29 cellular contexts compared by ENCODE assay signal in genomic region chr6:44477293-44477894, GRCh38.
"Had no signal": no experiment of that assay in that cellular context is flagged by ENCODE, and none has a peak within 500 bp of the region (broad histone marks: within the 10 kb centered on the region; RNA-seq: fewer than 3 reads in every experiment).

No MANE protein-coding gene starts in this region.

- H3K27me3 ChIP-seq: neutrophil, stomach, thyroid gland had no signal

- H2AFZ ChIP-seq: parathyroid adenoma had no signal

- H3K27ac Mint-ChIP-seq: mesothelial cell of epicardium; natural killer cell treated with Interleukin-12 subunit alpha and Interleukin-12 subunit beta and Interleukin-15 and Interleukin-18, amount 100 ng/mL, for 72 hours; progenitor cell of endocrine pancreas; stimulated activated effector memory CD8-positive, alpha-beta T cell treated with anti-CD3 and anti-CD28 coated beads, Interleukin-12 subunit alpha, Interleukin-12 subunit beta, amount 100 ng/mL, for 72 hours had no signal

- H3K9ac ChIP-seq: parathyroid adenoma had no signal

- H3K4me3 ChIP-seq: coronary artery, esophagus squamous epithelium, heart right ventricle, left lung, mucosa of descending colon, sigmoid colon, stomach, thyroid gland had no signal

- H3K27ac ChIP-seq: coronary artery, esophagus squamous epithelium, heart right ventricle, left lung, neutrophil, parathyroid adenoma, sigmoid colon, stomach had no signal

- FAIRE-seq: endothelial cell of umbilical vein, islet of Langerhans had no signal

- ATAC-seq: left cardiac atrium; left lung; mucosa of descending colon; natural killer cell treated with Interleukin-12 subunit alpha and Interleukin-12 subunit beta and Interleukin-15 and Interleukin-18, amount 100 ng/mL, for 72 hours; stimulated activated effector memory CD8-positive, alpha-beta T cell treated with anti-CD3 and anti-CD28 coated beads, Interleukin-12 subunit alpha, Interleukin-12 subunit beta, amount 100 ng/mL, for 72 hours had no signal

- H3K9me3 ChIP-seq: esophagus squamous epithelium, heart right ventricle, left lung, mucosa of descending colon, neutrophil, sigmoid colon, stomach, thyroid gland had no signal

- H3K4me3 Mint-ChIP-seq: mesothelial cell of epicardium; natural killer cell treated with Interleukin-12 subunit alpha and Interleukin-12 subunit beta and Interleukin-15 and Interleukin-18, amount 100 ng/mL, for 72 hours; neural crest cell; stimulated activated effector memory CD8-positive, alpha-beta T cell treated with anti-CD3 and anti-CD28 coated beads, Interleukin-12 subunit alpha, Interleukin-12 subunit beta, amount 100 ng/mL, for 72 hours had no signal

- H3K79me2 ChIP-seq: parathyroid adenoma had no signal

- H3K36me3 Mint-ChIP-seq: mesothelial cell of epicardium; naive B cell; natural killer cell treated with Interleukin-12 subunit alpha and Interleukin-12 subunit beta and Interleukin-15 and Interleukin-18, amount 100 ng/mL, for 72 hours; stimulated activated effector memory CD8-positive, alpha-beta T cell treated with anti-CD3 and anti-CD28 coated beads, Interleukin-12 subunit alpha, Interleukin-12 subunit beta, amount 100 ng/mL, for 72 hours had no signal

- H3K36me3 ChIP-seq: esophagus squamous epithelium, heart right ventricle, left lung, neutrophil, sigmoid colon, stomach, thyroid gland had no signal

- DNase-seq: dermis blood vessel endothelial cell; effector memory CD4-positive, alpha-beta T cell; esophagus squamous epithelium; foreskin melanocyte; glutamatergic neuron; heart right ventricle; hippocampal formation; left cardiac atrium; left lung; mesenchymal stem cell; mucosa of descending colon; naive B cell; sigmoid colon; stimulated activated CD4-positive, alpha-beta T cell treated with anti-CD3 and anti-CD28 coated beads, Interleukin-2, amount 100 ng/mL, for 24 hours; stimulated activated CD4-positive, alpha-beta T cell treated with anti-CD3 and anti-CD28 coated beads, Interleukin-4, amount 100 ng/mL, for 24 hours; stimulated activated naive CD4-positive, alpha-beta T cell treated with Interleukin-2 at 50 U/mL for 16 hours; stomach; thyroid gland; trophoblast cell had no signal
